In genomic region chr22:37378642-37379058, GRCh38 we compare ENCODE assay signal across 21 cellular contexts. TPM values are rescaled to one million over a fixed set of nuclear protein-coding genes. Genes with fewer than 3 reads are reported as not detected.
DNase-seq lines count a peak whose midpoint lies in the region; ATAC-seq and TF ChIP-seq lines count a peak whose summit lies in the region.
"Had no signal": no experiment of that assay in that cellular context is flagged by ENCODE, and none has a peak within 500 bp of the region (broad histone marks: within the 10 kb centered on the region; RNA-seq: fewer than 3 reads in every experiment).

No MANE protein-coding gene starts in this region.

- DNase-seq in AG20443 (ENCODE audit: low spot score) (peak; percentile 40), HPDE6-E6E7 (ENCODE audit: extremely low spot score) (peak; percentile 21), RWPE1 (ENCODE audit: low spot score) (peak; percentile 17), epithelial cell of esophagus (ENCODE audit: low read depth) (peak; percentile 7), hypothalamus (lab: John Stamatoyannopoulos, UW) (no peak), foreskin keratinocyte (no peak), NCI-H82 treated with DMSO at 0.1 percent for 48 hours (lab: John Stamatoyannopoulos, UW; ENCODE audit: unreplicated experiment) (no peak)
- DNase-seq: activated CD4-positive, alpha-beta T cell treated with anti-CD3 and anti-CD28 coated beads for 36 hours; activated naive CD4-positive, alpha-beta T cell treated with anti-CD3 and anti-CD28 coated beads, Interleukin-2, amount 50 U/mL, for 16 hours; activated T-cell treated with anti-CD3 and anti-CD28 coated beads, Interleukin-2, amount 50 U/mL, for 72 hours; central memory CD4-positive, alpha-beta T cell; erythroblast; foreskin fibroblast; islet precursor cell; MV-4-11; NCI-H748 treated with DMSO at 0.1 percent for 48 hours; T-helper 1 cell had no signal

- ATAC-seq in foreskin keratinocyte = no peak
- no peak for ATAC-seq in GM21526 (IDR thresholded peaks at IDR 0.05; ENCODE audit: low FRiP score, unreplicated experiment)
- ATAC-seq: activated CD4-positive, alpha-beta T cell treated with anti-CD3 and anti-CD28 coated beads for 36 hours; activated T-cell treated with anti-CD3 and anti-CD28 coated beads, Interleukin-2, amount 50 U/mL, for 72 hours; HepG2 had no signal

- CTCF ChIA-PET in RWPE1 (lab: Yijun Ruan, JAX) = no interaction called here

- H3K4me1 ChIP-seq in foreskin keratinocyte = no peaks in the 10 kb centered on the region
- H3K4me1 ChIP-seq: prostate gland had no signal

- TF ChIP-seq CTCF in RWPE1 (conservative IDR thresholded peaks at IDR 0.05; ENCODE audit: low read depth) (no peak), epithelial cell of esophagus (IDR thresholded peaks at IDR 0.05; ENCODE audit: insufficient read depth, low read depth, low read length, missing control alignments) (no peak), foreskin keratinocyte (conservative IDR thresholded peaks at IDR 0.05) (no peak)

- H3K4me3 ChIP-seq in epithelial cell of esophagus (ENCODE audit: low read length) = no peak overlapping the region
- H3K4me3 ChIP-seq: lung, prostate gland had no signal

- H3K27me3 ChIP-seq in foreskin keratinocyte = peaks cover 59% of the 10 kb centered on the region

- POLR2A ChIA-PET in RWPE1 (lab: Yijun Ruan, JAX; ENCODE audit: low non-redundant PET) = no interaction called here

- H3K27ac ChIP-seq in RWPE1 = no peak overlapping the region
- H3K27ac ChIP-seq in foreskin keratinocyte = no peak overlapping the region
- H3K27ac ChIP-seq: prostate gland had no signal

RNA-seq across cellular contexts. Expression of gene ELFN2, which starts 48.6 kb away (rescaled TPM):
- total RNA-seq in foreskin keratinocyte = 0.88 and 0.95 TPM in 2 replicates
- polyA plus RNA-seq in foreskin keratinocyte = 0.44 and 0.46 TPM in 2 replicates
- total RNA-seq: HepG2 had no signal

Comparison
In these comparisons a context has a peak if more than half of its experiments do, and no peak if none do; other contexts are left out.
1. DNase-seq: peak in AG20443 (single experiment), HPDE6-E6E7 (single experiment), RWPE1 (single experiment) and epithelial cell of esophagus (single experiment); none in hypothalamus (0 of 51), foreskin keratinocyte (0 of 2) and NCI-H82 treated with DMSO at 0.1 percent for 48 hours (single experiment).